Comparison of ENCODE assay signal across 12 cellular contexts in genomic region chr5:165328856-165329255, GRCh38.
"Had no signal": no experiment of that assay in that cellular context is flagged by ENCODE, and none has a peak within 500 bp of the region (broad histone marks: within the 10 kb centered on the region; RNA-seq: fewer than 3 reads in every experiment).

No MANE protein-coding gene starts in this region.

- H3K27me3 ChIP-seq: heart right ventricle, tibial artery had no signal

- ATAC-seq: activated CD4-positive, CD25-positive, alpha-beta regulatory T cell treated with anti-CD3 and anti-CD28 coated beads, Interleukin-2, amount 50 U/mL, for 24 hours; heart right ventricle; psoas muscle; stimulated activated naive B cell treated with anti-CD40 and anti-IgM and Interleukin-4, amounts not matched to agents 10 μg/mL and 1 μg/mL and 100 μg/mL, for 72 hours had no signal

- H3K27ac ChIP-seq: heart right ventricle, psoas muscle, tibial artery had no signal

- H3K4me1 ChIP-seq: heart right ventricle, psoas muscle, tibial artery had no signal

- H3K4me3 ChIP-seq: heart right ventricle, lung, psoas muscle, tibial artery had no signal

- H3K36me3 ChIP-seq: heart right ventricle, tibial artery had no signal

- DNase-seq: activated CD4-positive, alpha-beta T cell treated with anti-CD3 and anti-CD28 coated beads, Interleukin-2, amount 50 U/mL, for 1 hour; activated CD8-positive, alpha-beta memory T cell treated with anti-CD3 and anti-CD28 coated beads for 24 hours; activated naive CD4-positive, alpha-beta T cell; activated naive CD8-positive, alpha-beta T cell treated with anti-CD3 and anti-CD28 coated beads, Interleukin-2, amount 10 ng/mL, durations not matched to agents 7 days and 5 days; anterior cingulate cortex; heart right ventricle; psoas muscle; stimulated activated CD4-positive, alpha-beta T cell treated with anti-CD3 and anti-CD28 coated beads, Interleukin-2, amount 100 ng/mL, for 48 hours; stimulated activated naive B cell treated with anti-CD40 and anti-IgM and Interleukin-4, amounts not matched to agents 10 μg/mL and 1 μg/mL and 100 μg/mL, for 72 hours; tibial artery had no signal

- H3K9me3 ChIP-seq: heart right ventricle, psoas muscle, tibial artery had no signal
